ENCODE assay signal across 26 cellular contexts in the genomic region with DNA sequence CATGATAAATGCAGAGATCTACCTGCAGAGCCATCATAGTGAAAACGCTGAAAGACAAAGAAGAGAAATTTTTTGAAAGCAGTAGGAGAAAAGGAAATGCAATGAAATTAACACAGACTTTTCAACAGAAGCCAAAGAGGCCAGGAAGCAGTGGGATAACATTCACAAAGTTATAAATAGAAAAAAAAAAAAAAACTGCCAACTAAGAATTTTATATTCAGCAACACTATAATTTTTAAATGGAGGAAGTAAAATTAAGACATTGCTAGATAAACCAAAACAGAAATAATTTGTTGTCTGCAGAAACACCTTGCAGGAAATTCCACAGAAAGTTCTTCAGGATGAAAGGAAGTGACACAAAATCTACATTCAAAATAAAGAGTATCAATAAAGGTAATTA.
"Had no signal": no experiment of that assay in that cellular context is flagged by ENCODE, and none has a peak within 500 bp of the region (broad histone marks: within the 10 kb centered on the region; RNA-seq: fewer than 3 reads in every experiment).

No MANE protein-coding gene starts in this region.

- ATAC-seq: stimulated activated effector memory CD8-positive, alpha-beta T cell treated with anti-CD3 and anti-CD28 coated beads, Interleukin-12 subunit alpha, Interleukin-12 subunit beta, amount 100 ng/mL, for 72 hours; stimulated activated memory B cell treated with anti-CD40 and anti-IgM and Interleukin-4, amounts not matched to agents 10 μg/mL and 1 μg/mL and 100 μg/mL, for 72 hours; stimulated activated naive B cell treated with anti-CD40 and anti-IgM and Interleukin-4, amounts not matched to agents 10 μg/mL and 1 μg/mL and 100 μg/mL, for 72 hours; stimulated activated naive CD8-positive, alpha-beta T cell treated with anti-CD3 and anti-CD28 coated beads, Interleukin-15, amount 100 ng/mL, for 72 hours; stimulated activated naive CD8-positive, alpha-beta T cell treated with anti-CD3 and anti-CD28 coated beads, Interleukin-15, Interleukin-2, amounts not matched to agents 100 U/mL and 50 U/mL, for 24 hours; upper lobe of right lung had no signal

- H3K36me3 ChIP-seq: stomach, suprapubic skin, thoracic aorta, thyroid gland, tibial artery, tibial nerve, upper lobe of left lung, upper lobe of right lung, uterus, vagina had no signal

- H3K27ac ChIP-seq: stomach, suprapubic skin, testis, thoracic aorta, thyroid gland, tibial artery, tibial nerve, upper lobe of left lung, upper lobe of right lung, uterus, vagina had no signal

- H3K4me3 ChIP-seq: stomach, suprapubic skin, testis, thoracic aorta, thyroid gland, tibial artery, tibial nerve, upper lobe of left lung, upper lobe of right lung, uterus, vagina had no signal

- H3K4me1 ChIP-seq: stomach, suprapubic skin, testis, thyroid gland, tibial artery, tibial nerve, upper lobe of left lung, upper lobe of right lung, uterus, vagina had no signal

- DNase-seq: stimulated activated CD4-positive, alpha-beta T cell treated with anti-CD3 and anti-CD28 coated beads, Interleukin-2, amount 100 ng/mL, for 48 hours; stimulated activated CD4-positive, alpha-beta T cell treated with anti-CD3 and anti-CD28 coated beads, Interleukin-4, amount 100 ng/mL, for 1 hour; stimulated activated CD4-positive, alpha-beta T cell treated with anti-CD3 and anti-CD28 coated beads, Interleukin-4, amount 100 ng/mL, for 24 hours; stimulated activated CD4-positive, alpha-beta T cell treated with anti-CD3 and anti-CD28 coated beads, Interleukin-4, amount 100 ng/mL, for 4 hours; stimulated activated CD8-positive, alpha-beta memory T cell treated with anti-CD3 and anti-CD28 coated beads, Interleukin-4, amount 100 ng/mL, for 48 hours; stimulated activated naive B cell treated with anti-CD40 and anti-IgM and Interleukin-4, amounts not matched to agents 10 μg/mL and 1 μg/mL and 100 μg/mL, for 72 hours; stimulated activated naive CD4-positive, alpha-beta T cell; stimulated activated naive CD4-positive, alpha-beta T cell treated with Interleukin-2 at 50 U/mL for 16 hours; stimulated activated naive CD8-positive, alpha-beta T cell treated with anti-CD3 and anti-CD28 coated beads, Interleukin-15, amount 100 ng/mL, for 72 hours; stimulated activated naive CD8-positive, alpha-beta T cell treated with anti-CD3 and anti-CD28 coated beads, Interleukin-15, Interleukin-2, amounts not matched to agents 100 U/mL and 50 U/mL, for 24 hours; stomach; substantia nigra; testis; thyroid gland; tibial artery; trophoblast cell; upper lobe of left lung; upper lobe of right lung; uterus had no signal

- H3K9me3 ChIP-seq: testis, thyroid gland had no signal

- FAIRE-seq: urothelium cell line had no signal

- H3K27me3 ChIP-seq: stomach, suprapubic skin, testis, thyroid gland, tibial artery, tibial nerve, upper lobe of left lung, upper lobe of right lung, uterus, vagina had no signal
